In the genomic region with DNA sequence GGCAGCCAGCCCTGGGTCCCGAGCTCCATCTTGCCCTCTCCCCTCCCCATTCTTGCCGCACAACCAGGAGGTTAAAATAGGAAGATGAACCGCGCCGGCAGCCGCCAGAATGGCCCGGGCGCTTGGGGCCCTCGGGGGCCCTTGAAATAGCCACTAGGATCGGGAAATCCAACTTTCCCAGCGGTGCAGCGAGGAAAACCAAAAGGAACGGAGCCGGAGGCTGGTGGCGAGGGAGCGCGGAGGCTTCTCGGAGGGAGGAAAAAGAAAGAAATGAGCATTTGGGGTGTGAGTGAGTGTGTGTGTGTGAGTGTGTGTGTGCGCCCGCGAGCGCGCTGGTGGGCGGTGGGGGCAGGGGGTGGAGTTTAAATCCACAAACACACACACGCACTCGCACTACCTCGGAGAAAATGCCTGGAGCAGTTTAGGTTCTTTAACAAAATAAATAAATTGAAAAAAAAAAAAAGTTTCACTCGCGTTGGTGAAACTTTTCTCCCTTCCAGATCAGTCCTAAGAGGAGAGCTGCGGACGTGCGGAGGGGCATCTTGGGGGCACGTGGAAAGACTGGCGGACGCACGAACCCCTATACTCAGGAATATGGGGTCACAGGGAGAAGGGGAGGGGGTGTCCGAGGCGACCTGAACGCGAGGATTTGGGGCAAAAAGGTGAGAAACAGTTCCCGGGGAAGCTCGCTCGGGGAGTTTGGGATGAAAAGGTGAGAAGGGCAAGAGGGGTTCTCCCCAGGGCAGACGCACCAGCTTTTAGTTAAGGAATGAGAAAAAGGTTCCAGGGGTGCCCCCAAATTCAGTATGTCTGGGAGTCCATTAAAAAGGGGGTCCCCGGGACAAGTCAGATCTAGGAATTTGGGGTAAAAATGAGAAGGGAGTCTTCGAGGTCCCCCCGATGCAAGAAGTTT, we compare ENCODE assay signal across 8 cellular contexts. TPM values are rescaled to one million over a fixed set of nuclear protein-coding genes. Genes with fewer than 3 reads are reported as not detected.
DNase-seq lines count a peak whose midpoint lies in the region; ATAC-seq lines count a peak whose summit lies in the region.

No MANE protein-coding gene starts in this region.

- H3K36me3 Mint-ChIP-seq in CD8-positive, alpha-beta memory T cell, result peaks cover 0 to 2% (median 1%) of the 10 kb centered on the region in 3 donors
- no peaks in the 10 kb centered on the region for H3K36me3 Mint-ChIP-seq in activated CD4-positive, alpha-beta memory T cell treated with anti-CD3 and anti-CD28 coated beads for 36 hours
- H3K36me3 Mint-ChIP-seq in effector memory CD8-positive, alpha-beta T cell (ENCODE audit: insufficient read depth), result peaks cover 28% of the 10 kb centered on the region

- H3K27me3 ChIP-seq in CD8-positive, alpha-beta memory T cell (ENCODE audit: insufficient read depth, low read length, poor library complexity, severe bottlenecking), result peaks cover 11% of the 10 kb centered on the region
- H3K27me3 ChIP-seq in mesendoderm (ENCODE audit: insufficient read depth, low read length, poor library complexity), result peaks cover 12% of the 10 kb centered on the region

- peak overlapping the region; percentile 56 for H3K9ac ChIP-seq in mesendoderm (ENCODE audit: low read length)

- peak overlapping the region; percentile 75 to 95 (median 89) for H3K4me3 Mint-ChIP-seq in CD8-positive, alpha-beta memory T cell
- H3K4me3 Mint-ChIP-seq in activated CD4-positive, alpha-beta memory T cell treated with anti-CD3 and anti-CD28 coated beads for 36 hours, result peak overlapping the region; percentile 76
- H3K4me3 Mint-ChIP-seq in effector memory CD8-positive, alpha-beta T cell, result peak overlapping the region; percentile 91 to 95

- no peak overlapping the region for H2BK15ac ChIP-seq in mesendoderm (replicated peaks; ENCODE audit: low read depth)

- peak overlapping the region; percentile 54 to 97 (median 90) for H3K27ac Mint-ChIP-seq in CD8-positive, alpha-beta memory T cell
- no peak overlapping the region for H3K27ac Mint-ChIP-seq in activated CD4-positive, alpha-beta memory T cell treated with anti-CD3 and anti-CD28 coated beads for 36 hours
- H3K27ac Mint-ChIP-seq in effector memory CD8-positive, alpha-beta T cell, result peak overlapping the region; percentile 93 to 98

- H2BK5ac ChIP-seq in mesendoderm (ENCODE audit: low read length), result no peak overlapping the region

- POLR2A ChIA-PET in CD8-positive, alpha-beta memory T cell (lab: Charles Lee), result interaction anchor here (0.6 to 0.7 kb wide), 5 partner anchors 17 to 1529 kb away, joined by 3 to 9 read pairs (median 4); partner anchors contain the start of gene GPR108
- POLR2A ChIA-PET in activated CD4-positive, alpha-beta memory T cell treated with anti-CD3 and anti-CD28 coated beads for 36 hours (lab: Charles Lee), result interaction anchor here (1.3 kb wide), 1 partner anchor 15 kb away, joined by 3 read pairs; no protein-coding TSS in a partner anchor

- H2AK5ac ChIP-seq in mesendoderm (ENCODE audit: low read length), result no peak overlapping the region

- H4K5ac ChIP-seq in mesendoderm (ENCODE audit: low read length), result no peak overlapping the region

- peak; percentile 27 to 77 (median 59) for DNase-seq in CD8-positive, alpha-beta memory T cell
- DNase-seq in MV-4-11 (lab: John Stamatoyannopoulos, UW), result peak; percentile 59
- DNase-seq in activated CD4-positive, alpha-beta memory T cell treated with anti-CD3 and anti-CD28 coated beads for 36 hours, result peak; percentile 68
- DNase-seq in effector memory CD8-positive, alpha-beta T cell, result peak; percentile 35 to 48 (median 44)
- DNase-seq in mesendoderm, result peak; percentile 41
- peak; percentile 72 for DNase-seq in stimulated activated CD8-positive, alpha-beta memory T cell treated with anti-CD3 and anti-CD28 coated beads, Interleukin-4, amount 100 ng/mL, for 48 hours

- H3K27me3 Mint-ChIP-seq in CD8-positive, alpha-beta memory T cell, result peaks cover 22 to 36% of the 10 kb centered on the region in 2 donors
- peaks cover 12% of the 10 kb centered on the region for H3K27me3 Mint-ChIP-seq in activated CD4-positive, alpha-beta memory T cell treated with anti-CD3 and anti-CD28 coated beads for 36 hours
- H3K27me3 Mint-ChIP-seq in effector memory CD8-positive, alpha-beta T cell, result peaks cover 24 to 30% of the 10 kb centered on the region in 2 donors

- no peaks in the 10 kb centered on the region for H3K9me3 ChIP-seq in CD8-positive, alpha-beta memory T cell (ENCODE audit: low read length)

- peaks cover 18% of the 10 kb centered on the region for H3K4me1 ChIP-seq in CD8-positive, alpha-beta memory T cell (ENCODE audit: insufficient read depth, low read length)
- H3K4me1 ChIP-seq in mesendoderm (ENCODE audit: control insufficient read depth, low read depth, low read length), result no peaks in the 10 kb centered on the region

- H3K27ac ChIP-seq in CD8-positive, alpha-beta memory T cell (ENCODE audit: low read depth, low read length), result peak overlapping the region; percentile 24
- no peak overlapping the region for H3K27ac ChIP-seq in mesendoderm (ENCODE audit: low read depth, low read length)

- H3K4me1 Mint-ChIP-seq in CD8-positive, alpha-beta memory T cell, result peaks cover 22 to 28% (median 24%) of the 10 kb centered on the region in 3 donors
- H3K4me1 Mint-ChIP-seq in activated CD4-positive, alpha-beta memory T cell treated with anti-CD3 and anti-CD28 coated beads for 36 hours (ENCODE audit: low read depth), result peaks cover 19% of the 10 kb centered on the region
- peaks cover 21 to 24% of the 10 kb centered on the region in 2 donors for H3K4me1 Mint-ChIP-seq in effector memory CD8-positive, alpha-beta T cell (ENCODE audit: low read depth in 2 of 2)

- intact Hi-C loops in activated CD4-positive, alpha-beta memory T cell treated with anti-CD3 and anti-CD28 coated beads for 36 hours (cut with micrococcal nuclease), result loop anchor here (5.0 kb wide), 1 partner anchor 62 kb away; no protein-coding TSS in a partner anchor

- no peak for ATAC-seq in effector memory CD8-positive, alpha-beta T cell (replicated peaks)
- no peak for ATAC-seq in GM19035 (IDR thresholded peaks at IDR 0.05; ENCODE audit: unreplicated experiment)
- ATAC-seq in HG02970 (IDR thresholded peaks at IDR 0.05; ENCODE audit: low FRiP score, unreplicated experiment), result no peak

- peak overlapping the region; percentile 57 for H3K56ac ChIP-seq in mesendoderm (ENCODE audit: low read length)

- no peak overlapping the region for H3K18ac ChIP-seq in mesendoderm (ENCODE audit: low read length)

- no CpG with 5 or more reads among the region's 47 CpGs for WGBS in mesendoderm (ENCODE audit: extremely low coverage, insufficient coverage, low lambda C conversion rate)

- no peak overlapping the region for H3K4ac ChIP-seq in mesendoderm (ENCODE audit: low read depth, low read length)

- no peak overlapping the region for H2BK120ac ChIP-seq in mesendoderm (ENCODE audit: low read depth, low read length)

- H3K9me3 Mint-ChIP-seq in CD8-positive, alpha-beta memory T cell, result no peaks in the 10 kb centered on the region
- no peaks in the 10 kb centered on the region for H3K9me3 Mint-ChIP-seq in activated CD4-positive, alpha-beta memory T cell treated with anti-CD3 and anti-CD28 coated beads for 36 hours
- no peaks in the 10 kb centered on the region for H3K9me3 Mint-ChIP-seq in effector memory CD8-positive, alpha-beta T cell

- no peaks in the 10 kb centered on the region for H3K79me1 ChIP-seq in mesendoderm (ENCODE audit: low read length)

- H3K23ac ChIP-seq in mesendoderm (ENCODE audit: low read length), result no peak overlapping the region

- no peaks in the 10 kb centered on the region for H3K79me2 ChIP-seq in mesendoderm (ENCODE audit: control insufficient read depth, insufficient read depth, low read length)

- CTCF ChIA-PET in CD8-positive, alpha-beta memory T cell (lab: Charles Lee), result interaction anchor here (1.2 kb wide), 1 partner anchor 16 kb away, joined by 3 read pairs; no protein-coding TSS in a partner anchor
- CTCF ChIA-PET in activated CD4-positive, alpha-beta memory T cell treated with anti-CD3 and anti-CD28 coated beads for 36 hours (lab: Charles Lee), result interaction anchor here (0.6 to 3.3 kb wide), 4 partner anchors 9 to 388 kb away, joined by 3 to 17 read pairs (median 4); no protein-coding TSS in a partner anchor

- H4K8ac ChIP-seq in mesendoderm (ENCODE audit: low read depth, low read length), result no peak overlapping the region

- peak overlapping the region; percentile 64 for H3K4me2 ChIP-seq in mesendoderm (ENCODE audit: low read length)

- H3K4me3 ChIP-seq in CD8-positive, alpha-beta memory T cell (ENCODE audit: low read length), result peak overlapping the region; percentile 71
- no peak overlapping the region for H3K4me3 ChIP-seq in mesendoderm (ENCODE audit: low read length)

- no peaks in the 10 kb centered on the region for H3K36me3 ChIP-seq in CD8-positive, alpha-beta memory T cell (ENCODE audit: insufficient read depth, low read length)
- no peaks in the 10 kb centered on the region for H3K36me3 ChIP-seq in mesendoderm (ENCODE audit: control insufficient read depth, insufficient read depth, low read length)

RNA-seq across cellular contexts. Expression of gene RFX2, which starts 1.3 kb away (rescaled TPM):
- 1 to 10 TPM; 4.2 to 4.9 TPM for total RNA-seq in CD8-positive, alpha-beta memory T cell
- polyA plus RNA-seq in CD8-positive, alpha-beta memory T cell, result 1.5 TPM
- 1 to 10 TPM; 6.5 to 7.9 TPM for total RNA-seq in activated CD4-positive, alpha-beta memory T cell treated with anti-CD3 and anti-CD28 coated beads for 36 hours
- 2.2 TPM for polyA plus RNA-seq in mesendoderm (2013, experiment 1 of 2)
- 2.3 TPM for polyA plus RNA-seq in mesendoderm (2013, experiment 2 of 2)

RNA-seq across cellular contexts. Expression of gene ACSBG2, which starts 26.5 kb away (rescaled TPM):
- not detected for total RNA-seq in CD8-positive, alpha-beta memory T cell
- polyA plus RNA-seq in CD8-positive, alpha-beta memory T cell, result not detected
- total RNA-seq in activated CD4-positive, alpha-beta memory T cell treated with anti-CD3 and anti-CD28 coated beads for 36 hours, result not detected
- polyA plus RNA-seq in mesendoderm (2013, experiment 1 of 2), result not detected
- not detected for polyA plus RNA-seq in mesendoderm (2013, experiment 2 of 2)
